ENCODE assay signal across 25 cellular contexts in genomic region chr1:42477775-42478174, GRCh38. TPM values are rescaled to one million over a fixed set of nuclear protein-coding genes. Genes with fewer than 3 reads are reported as not detected.
"Had no signal": no experiment of that assay in that cellular context is flagged by ENCODE, and none has a peak within 500 bp of the region (broad histone marks: within the 10 kb centered on the region; RNA-seq: fewer than 3 reads in every experiment).

No MANE protein-coding gene starts in this region.

- H3K4me1 Mint-ChIP-seq: immature natural killer cell, mesothelial cell of epicardium, naive B cell had no signal

- H3K27ac Mint-ChIP-seq: memory B cell; mesothelial cell of epicardium; naive thymus-derived CD4-positive, alpha-beta T cell had no signal

- FAIRE-seq: islet of Langerhans, keratinocyte, kidney had no signal

- DNase-seq: hippocampal formation; hypothalamus; immature natural killer cell; islet precursor cell; kidney; kidney glomerular epithelial cell; left cardiac atrium; left colon; left lung; lower lobe of right lung; mammary epithelial cell; mesenchymal stem cell; mesendoderm; midbrain; mucosa of descending colon; naive B cell; naive thymus-derived CD4-positive, alpha-beta T cell had no signal

- H3K4me3 ChIP-seq: hepatocyte, left lung, lower lobe of right lung, lung, mucosa of descending colon had no signal

- H3K27ac ChIP-seq: hepatocyte, left lung, lower lobe of right lung had no signal

- H3K9me3 Mint-ChIP-seq: immature natural killer cell; memory B cell; mesothelial cell of epicardium; naive B cell; naive thymus-derived CD4-positive, alpha-beta T cell had no signal

- H3K9me3 ChIP-seq: left lung, lower lobe of right lung, mucosa of descending colon had no signal

- H3K27me3 ChIP-seq: hepatocyte, left lung had no signal

- H3K4me3 Mint-ChIP-seq: immature natural killer cell; memory B cell; mesothelial cell of epicardium; naive B cell; naive thymus-derived CD4-positive, alpha-beta T cell had no signal

- ATAC-seq: left cardiac atrium; left colon; left lobe of liver; left lung; lower lobe of right lung; mucosa of descending colon; naive thymus-derived CD4-positive, alpha-beta T cell had no signal

- H3K4me1 ChIP-seq: left lung, lower lobe of right lung had no signal

- H3K27me3 Mint-ChIP-seq: naive B cell; naive thymus-derived CD4-positive, alpha-beta T cell had no signal

RNA-seq across cellular contexts. Expression of gene ZMYND12, which starts 22.0 kb away (rescaled TPM):
- total RNA-seq: myocyte had no signal
